ENCODE assay signal across 35 cellular contexts in the genomic region with DNA sequence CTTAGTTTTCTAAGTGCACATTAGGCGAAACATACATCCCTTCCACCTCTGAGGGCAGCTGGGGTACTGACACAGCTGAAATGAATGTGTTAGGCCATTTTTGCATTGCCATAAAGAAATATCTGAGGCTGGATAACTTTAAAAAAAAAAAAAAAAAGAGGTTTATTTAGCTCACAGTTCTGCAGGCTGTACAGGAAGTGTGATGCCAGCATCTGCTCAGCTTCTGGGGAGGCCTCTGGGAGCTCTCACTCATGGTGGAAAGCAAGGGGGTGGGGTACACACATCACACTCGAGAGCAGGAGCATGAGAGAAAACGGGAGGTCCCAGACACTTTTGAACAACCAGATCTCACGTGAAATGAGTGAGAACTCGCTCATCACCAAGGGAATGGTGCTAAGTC.
"Had no signal": no experiment of that assay in that cellular context is flagged by ENCODE, and none has a peak within 500 bp of the region (broad histone marks: within the 10 kb centered on the region; RNA-seq: fewer than 3 reads in every experiment).

No MANE protein-coding gene starts in this region.

- H3K27me3 ChIP-seq: MG63 had no signal

- H3K36me3 ChIP-seq: MG63 had no signal

- H3K4me3 ChIP-seq: MG63 had no signal

- DNase-seq: Karpas-422, Kasumi-1, MG63, MM.1S, MV-4-11, NCI-H1048, NCI-H1092, NCI-H1092 treated with DMSO at 0.1 percent for 48 hours, NCI-H1105, NCI-H1105 treated with DMSO at 0.1 percent for 48 hours, NCI-H1417, NCI-H1417 treated with DMSO at 0.1 percent for 48 hours, NCI-H1436, NCI-H1436 treated with DMSO at 0.1 percent for 48 hours, NCI-H146, NCI-H1694, NCI-H1694 treated with DMSO at 0.1 percent for 48 hours, NCI-H187, NCI-H187 treated with DMSO at 0.1 percent for 48 hours, NCI-H1930, NCI-H2029, NCI-H2029 treated with DMSO at 0.1 percent for 48 hours, NCI-H2081, NCI-H2081 treated with DMSO at 0.1 percent for 48 hours, NCI-H2107, NCI-H2171, NCI-H2171 treated with DMSO at 0.1 percent for 48 hours, NCI-H2227 treated with DMSO at 0.1 percent for 48 hours, NCI-H226, NCI-H345, NCI-H446, NCI-H446 treated with DMSO at 0.1 percent for 48 hours, NCI-H510A, NCI-H510A treated with DMSO at 0.1 percent for 48 hours, NCI-H524 had no signal
